ENCODE assay signal across 22 cellular contexts in genomic region chr19:19426799-19427198, GRCh38. TPM values are rescaled to one million over a fixed set of nuclear protein-coding genes. Genes with fewer than 3 reads are reported as not detected.
A peak's percentile ranks its signal among the peaks of the same experiment; 100 is the strongest.
DNase-seq lines count a peak whose midpoint lies in the region; ATAC-seq, FAIRE-seq and TF ChIP-seq lines count a peak whose summit lies in the region.
"Had no signal": no experiment of that assay in that cellular context is flagged by ENCODE, and none has a peak within 500 bp of the region (broad histone marks: within the 10 kb centered on the region; RNA-seq: fewer than 3 reads in every experiment).

No MANE protein-coding gene starts in this region.

- dilution Hi-C loops in mammary epithelial cell (cut with HindIII; ENCODE audit: low sequenced_read_pairs) = no loop called here

- FAIRE-seq in GM19239 (lab: Jason Lieb, UNC) = no peak

- peak overlapping the region; percentile 54 for H3K27ac Mint-ChIP-seq in stimulated activated naive CD8-positive, alpha-beta T cell treated with anti-CD3 and anti-CD28 coated beads, Interleukin-15, Interleukin-2, amounts not matched to agents 100 ng/mL and 50 ng/mL, for 24 hours
- H3K27ac Mint-ChIP-seq in activated CD8-positive, alpha-beta T cell treated with anti-CD3 and anti-CD28 coated beads, Interleukin-2, amount 10 ng/mL, durations not matched to agents 7 days and 5 days = peak overlapping the region; percentile 10
- peak overlapping the region; percentile 67 for H3K27ac Mint-ChIP-seq in type B pancreatic cell

- peaks cover 33% of the 10 kb centered on the region for H3K36me3 Mint-ChIP-seq in stimulated activated naive CD8-positive, alpha-beta T cell treated with anti-CD3 and anti-CD28 coated beads, Interleukin-15, Interleukin-2, amounts not matched to agents 100 ng/mL and 50 ng/mL, for 24 hours (ENCODE audit: low read depth)
- peaks cover 18% of the 10 kb centered on the region for H3K36me3 Mint-ChIP-seq in activated CD8-positive, alpha-beta T cell treated with anti-CD3 and anti-CD28 coated beads, Interleukin-2, amount 10 ng/mL, durations not matched to agents 7 days and 5 days (ENCODE audit: low read depth)
- peaks cover 7% of the 10 kb centered on the region for H3K36me3 Mint-ChIP-seq in type B pancreatic cell
- H3K36me3 Mint-ChIP-seq: naive B cell had no signal

- in situ Hi-C loops in mammary epithelial cell (cut with MboI; ENCODE audit: low sequenced_read_pairs in 2 of 2) = no loop called here

- no peak for ATAC-seq in stimulated activated naive CD8-positive, alpha-beta T cell treated with anti-CD3 and anti-CD28 coated beads, Interleukin-15, Interleukin-2, amounts not matched to agents 100 U/mL and 50 U/mL, for 24 hours
- no peak for ATAC-seq in activated CD8-positive, alpha-beta T cell treated with anti-CD3 and anti-CD28 coated beads, Interleukin-2, amount 10 ng/mL, durations not matched to agents 7 days and 5 days
- ATAC-seq: PC-3 had no signal

- intact Hi-C loops in mammary epithelial cell (cut with micrococcal nuclease) = no loop called here

- H4K20me1 ChIP-seq in mammary epithelial cell (ENCODE audit: insufficient read depth, low read length) = peaks cover 5% of the 10 kb centered on the region

- TF ChIP-seq CTCF in type B pancreatic cell (conservative IDR thresholded peaks at IDR 0.05) = no peak
- no peak for TF ChIP-seq CTCF in mammary epithelial cell (conservative IDR thresholded peaks at IDR 0.05 in 1 of 2, IDR thresholded peaks at IDR 0.05 in 1 of 2; ENCODE audit: extremely low read depth in 1 of 2, insufficient read depth in 1 of 2, low read depth in 1 of 2, low read length in 2 of 2)

- H3K27me3 Mint-ChIP-seq in stimulated activated naive CD8-positive, alpha-beta T cell treated with anti-CD3 and anti-CD28 coated beads, Interleukin-15, Interleukin-2, amounts not matched to agents 100 ng/mL and 50 ng/mL, for 24 hours = no peaks in the 10 kb centered on the region
- no peaks in the 10 kb centered on the region for H3K27me3 Mint-ChIP-seq in activated CD8-positive, alpha-beta T cell treated with anti-CD3 and anti-CD28 coated beads, Interleukin-2, amount 10 ng/mL, durations not matched to agents 7 days and 5 days (ENCODE audit: low read depth)
- H3K27me3 Mint-ChIP-seq in type B pancreatic cell = no peaks in the 10 kb centered on the region
- H3K27me3 Mint-ChIP-seq: naive B cell had no signal

- peaks cover 100% of the 10 kb centered on the region for H3K79me2 ChIP-seq in mammary epithelial cell (ENCODE audit: insufficient read depth, low read length)

- no peaks in the 10 kb centered on the region for H3K9me3 Mint-ChIP-seq in stimulated activated naive CD8-positive, alpha-beta T cell treated with anti-CD3 and anti-CD28 coated beads, Interleukin-15, Interleukin-2, amounts not matched to agents 100 ng/mL and 50 ng/mL, for 24 hours
- H3K9me3 Mint-ChIP-seq in activated CD8-positive, alpha-beta T cell treated with anti-CD3 and anti-CD28 coated beads, Interleukin-2, amount 10 ng/mL, durations not matched to agents 7 days and 5 days (ENCODE audit: insufficient read depth) = no peaks in the 10 kb centered on the region
- H3K9me3 Mint-ChIP-seq in type B pancreatic cell = no peaks in the 10 kb centered on the region
- H3K9me3 Mint-ChIP-seq: naive B cell had no signal

- H3K4me3 ChIP-seq in mammary epithelial cell (replicated peaks in 1 of 3; ENCODE audit: insufficient read depth in 1 of 3, low read depth in 2 of 3, low read length in 3 of 3) = no peak overlapping the region
- H3K4me3 ChIP-seq: cardiac muscle cell, thyroid gland had no signal

- POLR2A ChIA-PET in activated CD8-positive, alpha-beta T cell treated with anti-CD3 and anti-CD28 coated beads, Interleukin-2, amount 10 ng/mL, durations not matched to agents 7 days and 5 days (lab: Charles Lee) = interaction anchor here (1.2 kb wide), 1 partner anchor 10 kb away, joined by 3 read pairs; no protein-coding TSS in a partner anchor

- no peaks in the 10 kb centered on the region for H3K27me3 ChIP-seq in mammary epithelial cell (ENCODE audit: insufficient read depth, low read length)
- H3K27me3 ChIP-seq: cardiac muscle cell, thyroid gland had no signal

- H2AFZ ChIP-seq in mammary epithelial cell (ENCODE audit: low read depth, low read length) = no peak overlapping the region

- no peak overlapping the region for H3K4me3 Mint-ChIP-seq in stimulated activated naive CD8-positive, alpha-beta T cell treated with anti-CD3 and anti-CD28 coated beads, Interleukin-15, Interleukin-2, amounts not matched to agents 100 ng/mL and 50 ng/mL, for 24 hours
- no peak overlapping the region for H3K4me3 Mint-ChIP-seq in activated CD8-positive, alpha-beta T cell treated with anti-CD3 and anti-CD28 coated beads, Interleukin-2, amount 10 ng/mL, durations not matched to agents 7 days and 5 days
- no peak overlapping the region for H3K4me3 Mint-ChIP-seq in type B pancreatic cell

- DNase-seq in stimulated activated naive CD8-positive, alpha-beta T cell treated with anti-CD3 and anti-CD28 coated beads, Interleukin-15, Interleukin-2, amounts not matched to agents 100 U/mL and 50 U/mL, for 24 hours = no peak
- DNase-seq in activated CD8-positive, alpha-beta T cell treated with anti-CD3 and anti-CD28 coated beads, Interleukin-2, amount 10 ng/mL, durations not matched to agents 7 days and 5 days = no peak
- DNase-seq in left kidney (ENCODE audit: low read depth, low spot score) (peak; percentile 57), type B pancreatic cell (ENCODE audit: extremely low spot score, unreplicated experiment) (no peak), NCI-H2196 treated with DMSO at 0.1 percent for 48 hours (lab: John Stamatoyannopoulos, UW; ENCODE audit: unreplicated experiment) (no peak), GM19239 (ENCODE audit: insufficient read length, low spot score) (no peak), mammary epithelial cell (no peak)
- DNase-seq: activated effector memory CD4-positive, alpha-beta T cell treated with Interleukin-2 at 50 U/mL for 16 hours; DMS53; GDM1; H7; IMR-90; mesenchymal stem cell; naive B cell; NCI-H1436; NCI-H2107; NCI-H774; PC-3; SHP77; thyroid gland had no signal

- H3K9me3 ChIP-seq in mammary epithelial cell (replicated peaks; ENCODE audit: insufficient read depth, low read length) = no peaks in the 10 kb centered on the region
- H3K9me3 ChIP-seq: thyroid gland had no signal

- H3K36me3 ChIP-seq in mammary epithelial cell (ENCODE audit: insufficient read depth, low read length) = no peaks in the 10 kb centered on the region
- H3K36me3 ChIP-seq: cardiac muscle cell, thyroid gland had no signal

- CTCF ChIA-PET in activated CD8-positive, alpha-beta T cell treated with anti-CD3 and anti-CD28 coated beads, Interleukin-2, amount 10 ng/mL, durations not matched to agents 7 days and 5 days (lab: Charles Lee) = no interaction called here
- CTCF ChIA-PET in mammary epithelial cell (lab: Charles Lee; ENCODE audit: low non-redundant PET) = no interaction called here

- peaks cover 84% of the 10 kb centered on the region for H3K4me1 Mint-ChIP-seq in stimulated activated naive CD8-positive, alpha-beta T cell treated with anti-CD3 and anti-CD28 coated beads, Interleukin-15, Interleukin-2, amounts not matched to agents 100 ng/mL and 50 ng/mL, for 24 hours (ENCODE audit: low read depth)
- peaks cover 26% of the 10 kb centered on the region for H3K4me1 Mint-ChIP-seq in activated CD8-positive, alpha-beta T cell treated with anti-CD3 and anti-CD28 coated beads, Interleukin-2, amount 10 ng/mL, durations not matched to agents 7 days and 5 days (ENCODE audit: low read depth)
- H3K4me1 Mint-ChIP-seq in type B pancreatic cell (ENCODE audit: unreplicated experiment) = peaks cover 28% of the 10 kb centered on the region

- H3K27ac ChIP-seq in mammary epithelial cell (ENCODE audit: insufficient read depth, low read depth, low read length) = no peak overlapping the region
- H3K27ac ChIP-seq: cardiac muscle cell, thyroid gland had no signal

- peaks cover 5% of the 10 kb centered on the region for H3K4me1 ChIP-seq in mammary epithelial cell (ENCODE audit: insufficient read depth, low read length)

- 98% methylated on average over 3 of the region's 4 CpGs for WGBS in mammary epithelial cell (ENCODE audit: low coverage, missing lambda C conversion rate)

- H3K4me2 ChIP-seq in mammary epithelial cell (ENCODE audit: insufficient read depth, low read depth, low read length) = no peak overlapping the region

- no peak overlapping the region for H3K9ac ChIP-seq in mammary epithelial cell (ENCODE audit: insufficient read depth, low read length)

- no TSS peak for BruUV-seq in mammary epithelial cell (replicated peaks; lab: Mats Ljungman, UMichigan)

RNA-seq across cellular contexts. Expression of gene GATAD2A, which starts 21.3 kb away (rescaled TPM):
- 100 to 1,000 TPM; 180 TPM for total RNA-seq in activated CD8-positive, alpha-beta T cell treated with anti-CD3 and anti-CD28 coated beads, Interleukin-2, amount 10 ng/mL, durations not matched to agents 7 days and 5 days
- 102 and 113 TPM in 2 replicates for total RNA-seq in type B pancreatic cell (ENCODE audit: low replicate concordance)
- 100 to 1,000 TPM in 1 of 2 donors, 10 to 100 TPM in 1; 67.5 to 109 TPM for total RNA-seq in mammary epithelial cell
- 49.6 TPM for polyA plus RNA-seq in mammary epithelial cell
- polyA minus RNA-seq in mammary epithelial cell = 14.5 TPM

Comparison
In these comparisons a context has a peak if more than half of its experiments do, and no peak if none do; other contexts are left out.
1. H3K27ac Mint-ChIP-seq: peak in every context shown above with its lines; median percentile 67 in type B pancreatic cell; 54 in stimulated activated naive CD8-positive, alpha-beta T cell treated with anti-CD3 and anti-CD28 coated beads, Interleukin-15, Interleukin-2, amounts not matched to agents 100 ng/mL and 50 ng/mL, for 24 hours; 10 in activated CD8-positive, alpha-beta T cell treated with anti-CD3 and anti-CD28 coated beads, Interleukin-2, amount 10 ng/mL, durations not matched to agents 7 days and 5 days.